Comparison of ENCODE assay signal across 28 cellular contexts in genomic region chr7:9124320-9124719, GRCh38.
"Had no signal": no experiment of that assay in that cellular context is flagged by ENCODE, and none has a peak within 500 bp of the region (broad histone marks: within the 10 kb centered on the region; RNA-seq: fewer than 3 reads in every experiment).

No MANE protein-coding gene starts in this region.

- H3K9me3 ChIP-seq: Peyer's patch, SJSA1 had no signal

- H3K4me3 ChIP-seq: Peyer's patch, SJSA1 had no signal

- H3K27me3 ChIP-seq: Peyer's patch, SJSA1 had no signal

- H3K27ac ChIP-seq: Peyer's patch, SJSA1, WERI-Rb-1 had no signal

- H3K36me3 ChIP-seq: Peyer's patch, SJSA1, WERI-Rb-1 had no signal

- H3K4me1 ChIP-seq: Peyer's patch, SJSA1 had no signal

- DNase-seq: activated CD4-positive, alpha-beta memory T cell treated with anti-CD3 and anti-CD28 coated beads, Interleukin-2, amount 10 ng/mL, durations not matched to agents 7 days and 5 days; activated CD4-positive, alpha-beta T cell treated with anti-CD3 and anti-CD28 coated beads for 1 hour; activated CD4-positive, alpha-beta T cell treated with anti-CD3 and anti-CD28 coated beads for 48 hours; activated CD4-positive, CD25-positive, alpha-beta regulatory T cell; activated CD8-positive, alpha-beta memory T cell treated with anti-CD3 and anti-CD28 coated beads for 24 hours; activated CD8-positive, alpha-beta memory T cell treated with anti-CD3 and anti-CD28 coated beads, Interleukin-2, amount 10 ng/mL, durations not matched to agents 7 days and 5 days; activated CD8-positive, alpha-beta memory T cell treated with anti-CD3 and anti-CD28 coated beads, Interleukin-2, amount 50 U/mL, for 48 hours; activated effector memory CD4-positive, alpha-beta T cell treated with Interleukin-2 at 50 U/mL for 16 hours; activated naive CD4-positive, alpha-beta T cell treated with anti-CD3 and anti-CD28 coated beads, Interleukin-2, amount 10 ng/mL, durations not matched to agents 7 days and 5 days; activated naive CD8-positive, alpha-beta T cell treated with anti-CD3 and anti-CD28 coated beads, Interleukin-2, amount 50 U/mL, for 24 hours; activated T-cell treated with anti-CD3 and anti-CD28 coated beads, Interleukin-2, amount 50 U/mL, for 48 hours; anterior cingulate cortex; caudate nucleus; cerebellar nuclear complex; Karpas-422; KBM-7; NCI-H2029 treated with DMSO at 0.1 percent for 48 hours; NCI-H2107; NCI-H2171; NCI-H526; NCI-H82; PC-3; Peyer's patch; RPMI8226; SHP77 treated with DMSO at 0.1 percent for 48 hours; T1000; WERI-Rb-1 had no signal

- ATAC-seq: activated CD8-positive, alpha-beta memory T cell treated with anti-CD3 and anti-CD28 coated beads, Interleukin-2, amount 10 ng/mL, durations not matched to agents 7 days and 5 days; activated naive CD8-positive, alpha-beta T cell treated with anti-CD3 and anti-CD28 coated beads, Interleukin-2, amount 50 U/mL, for 24 hours; PC-3 had no signal
